In genomic region chrX:45850775-45851433, GRCh38 we compare ENCODE assay signal across 8 cellular contexts.
DNase-seq lines count a peak whose midpoint lies in the region; ATAC-seq, FAIRE-seq and TF ChIP-seq lines count a peak whose summit lies in the region.

No MANE protein-coding gene starts in this region.

- ATAC-seq in upper lobe of left lung (ENCODE audit: low FRiP score in 2 of 2) = peak; percentile 62 to 71
- ATAC-seq in GM21528 (IDR thresholded peaks at IDR 0.05; ENCODE audit: low FRiP score, unreplicated experiment) = no peak

- H3K79me2 ChIP-seq in H1 (ENCODE audit: control insufficient read depth in 1 of 2, insufficient read depth in 2 of 2, low read length in 2 of 2) = peaks cover 15 to 51% of the 10 kb centered on the region in 2 experiments

- intact Hi-C loops in activated CD4-positive, alpha-beta T cell treated with anti-CD3 and anti-CD28 coated beads, Interleukin-2, amount 10 ng/mL, durations not matched to agents 24 days and 14 days (cut with micrococcal nuclease) = loop anchor here (2.0 to 5.0 kb wide), 4 partner anchors 42 to 229 kb away; no protein-coding TSS in a partner anchor

- peaks cover under 1 to 2% of the 10 kb centered on the region in 2 experiments for H4K20me1 ChIP-seq in H1 (replicated peaks in 1 of 2; ENCODE audit: control insufficient read depth in 1 of 2, insufficient read depth in 2 of 2, low read length in 2 of 2)

- H4K8ac ChIP-seq in H1 (ENCODE audit: extremely low read depth, insufficient read depth, low read length) = peak overlapping the region; percentile 80; the same call in 1 of the 2 replicates

- H3K4ac ChIP-seq in H1 (replicated peaks; ENCODE audit: insufficient read length, low read depth, low read length) = no peak overlapping the region

- H3K9me3 Mint-ChIP-seq in activated CD4-positive, alpha-beta T cell treated with anti-CD3 and anti-CD28 coated beads, Interleukin-2, amount 10 ng/mL, durations not matched to agents 24 days and 14 days = no peaks in the 10 kb centered on the region

- H3K9ac ChIP-seq in H1 (replicated peaks in 1 of 4; ENCODE audit: extremely low read depth in 1 of 4, low read depth in 3 of 4, low read length in 3 of 4) (peak overlapping the region; percentile 62 to 93 (median 84)), mucosa of stomach (ENCODE audit: low read length) (peak overlapping the region; percentile 62)

- H2AFZ ChIP-seq in H1 (ENCODE audit: low read length) = no peak overlapping the region

- H3K9me3 ChIP-seq in H1 (ENCODE audit: insufficient read depth in 2 of 2, low read depth in 1 of 2, low read length in 1 of 2) (no peaks in the 10 kb centered on the region), mucosa of stomach (ENCODE audit: control insufficient read depth, low read length) (no peaks in the 10 kb centered on the region), upper lobe of left lung (peaks cover 0 to 3% (median 0%) of the 10 kb centered on the region in 4 donors)

- peak overlapping the region; percentile 90 for H2BK5ac ChIP-seq in H1 (ENCODE audit: low read depth, low read length)

- H3K27me3 Mint-ChIP-seq in activated CD4-positive, alpha-beta T cell treated with anti-CD3 and anti-CD28 coated beads, Interleukin-2, amount 10 ng/mL, durations not matched to agents 24 days and 14 days = no peaks in the 10 kb centered on the region

- H3K4me3 Mint-ChIP-seq in activated CD4-positive, alpha-beta T cell treated with anti-CD3 and anti-CD28 coated beads, Interleukin-2, amount 10 ng/mL, durations not matched to agents 24 days and 14 days = peak overlapping the region; percentile 100

- H3K4me3 ChIP-seq in H1 (ENCODE audit: extremely low read depth in 1 of 4, insufficient read depth in 2 of 4, low read depth in 3 of 4, low read length in 4 of 4) = peak overlapping the region; percentile 85 to 99 (median 96)
- H3K4me3 ChIP-seq in mucosa of stomach (ENCODE audit: low read length) = peak overlapping the region; percentile 25
- H3K4me3 ChIP-seq in upper lobe of left lung = peak overlapping the region; percentile 25 to 68 (median 60)

- peak; percentile 64 for DNase-seq in activated CD4-positive, alpha-beta T cell treated with anti-CD3 and anti-CD28 coated beads, Interleukin-2, amount 10 ng/mL, durations not matched to agents 24 days and 14 days
- DNase-seq in H1 (ENCODE audit: low read depth in 1 of 2, low spot score in 2 of 2) = peak in 1 of 2 experiments; percentile 48
- peak; percentile 28 to 71 for DNase-seq in upper lobe of left lung
- DNase-seq in mesenteric fat pad (ENCODE audit: low spot score) = no peak

- H3K27ac Mint-ChIP-seq in activated CD4-positive, alpha-beta T cell treated with anti-CD3 and anti-CD28 coated beads, Interleukin-2, amount 10 ng/mL, durations not matched to agents 24 days and 14 days = peak overlapping the region; percentile 98

- TF ChIP-seq POLR2A in H1 (IDR thresholded peaks at IDR 0.05; ENCODE audit: control extremely low read depth in 1 of 2, low read depth in 2 of 2, low read length in 2 of 2) (peak in 1 of 2 experiments; percentile 39; a peak in 1 of 3 replicates), upper lobe of left lung (IDR thresholded peaks at IDR 0.05) (no peak)

- no peak overlapping the region for H2BK15ac ChIP-seq in H1 (ENCODE audit: low read length)

- peak overlapping the region; percentile 82 for H3K56ac ChIP-seq in H1 (replicated peaks; ENCODE audit: insufficient read length, low read depth, low read length)

- no peak for TF ChIP-seq RAD21 in Ishikawa (IDR thresholded peaks at IDR 0.05; ENCODE audit: low read depth)
- TF ChIP-seq RAD21 in H1 (IDR thresholded peaks at IDR 0.05 in 1 of 2, conservative IDR thresholded peaks at IDR 0.05 in 1 of 2; ENCODE audit: low read depth in 2 of 2, low read length in 2 of 2) = no peak

- no peak for FAIRE-seq in H1 (lab: Jason Lieb, UNC)

- no peak overlapping the region for H2BK120ac ChIP-seq in H1 (replicated peaks; ENCODE audit: low read depth, low read length)

- H3K27me3 ChIP-seq in H1 (replicated peaks in 1 of 4; ENCODE audit: control insufficient read depth in 3 of 4, extremely low read depth in 1 of 4, insufficient read depth in 3 of 4, low read length in 3 of 4) (no peaks in the 10 kb centered on the region), mucosa of stomach (ENCODE audit: control insufficient read depth, insufficient read depth, low read length) (no peaks in the 10 kb centered on the region), upper lobe of left lung (peaks cover 0 to 15% (median 0%) of the 10 kb centered on the region in 4 donors)

- CTCF ChIA-PET in H1 (lab: Charles Lee; ENCODE audit: partially characterized antibody) = no interaction called here

- H2AK5ac ChIP-seq in H1 (ENCODE audit: low read depth, low read length) = no peak overlapping the region

- H2BK20ac ChIP-seq in H1 (ENCODE audit: low read length) = no peak overlapping the region

- peak overlapping the region; percentile 59 for H4K5ac ChIP-seq in H1 (ENCODE audit: insufficient read length, low read depth, low read length)

- 2% methylated on average over 19 of the region's 54 CpGs; no CpG with 5 or more reads in 1 of the 2 experiments for WGBS in H1 (ENCODE audit: extremely low coverage in 1 of 2, insufficient coverage in 1 of 2, insufficient read length in 1 of 2, insufficient replicate concordance in 2 of 2, low coverage in 1 of 2, low lambda C conversion rate in 2 of 2, missing lambda C conversion rate in 1 of 2), 2 experiments
- WGBS in upper lobe of left lung, 2 donors = 3 to 33% methylated on average over 7 to 45 of the region's 54 CpGs

- H3K4me1 ChIP-seq in H1 (replicated peaks in 1 of 4; ENCODE audit: control insufficient read depth in 3 of 4, insufficient read depth in 4 of 4, low read length in 3 of 4) (peaks cover 0 to 12% (median 1%) of the 10 kb centered on the region in 4 experiments; a peak in 4 of 7 replicates), mucosa of stomach (ENCODE audit: control insufficient read depth, insufficient read depth, low read length) (no peaks in the 10 kb centered on the region), upper lobe of left lung (peaks cover 0 to 19% (median 0%) of the 10 kb centered on the region in 4 donors)

- peaks cover 35% of the 10 kb centered on the region for H3K36me3 Mint-ChIP-seq in activated CD4-positive, alpha-beta T cell treated with anti-CD3 and anti-CD28 coated beads, Interleukin-2, amount 10 ng/mL, durations not matched to agents 24 days and 14 days (ENCODE audit: low read depth)

- peak overlapping the region; percentile 64 to 75 for H3K4me2 ChIP-seq in H1 (ENCODE audit: insufficient read depth in 1 of 2, low read depth in 2 of 2, low read length in 2 of 2)

- peaks cover 30% of the 10 kb centered on the region for H3K4me1 Mint-ChIP-seq in activated CD4-positive, alpha-beta T cell treated with anti-CD3 and anti-CD28 coated beads, Interleukin-2, amount 10 ng/mL, durations not matched to agents 24 days and 14 days

- H3K23me2 ChIP-seq in H1 (ENCODE audit: low read depth, low read length) = 0 out of 2 replicates have a peak, but pooled peaks cover 2% of the 10 kb centered on the region

- H3K14ac ChIP-seq in H1 (ENCODE audit: insufficient read length) = no peak overlapping the region

- H3K79me1 ChIP-seq in H1 (ENCODE audit: low read depth, low read length) = no peaks in the 10 kb centered on the region

- H4K91ac ChIP-seq in H1 (replicated peaks; ENCODE audit: insufficient read length, low read length) = peak overlapping the region; percentile 74

- POLR2A ChIA-PET in H1 (lab: Charles Lee; ENCODE audit: partially characterized antibody) = interaction anchor here (0.7 to 2.9 kb wide), 7 partner anchors 8 to 510 kb away, joined by 3 to 12 read pairs (median 5); no protein-coding TSS in a partner anchor

- H3K18ac ChIP-seq in H1 (ENCODE audit: extremely low read depth, low read length) = peak overlapping the region; percentile 62

- TF ChIP-seq CTCF in C4-2B (conservative IDR thresholded peaks at IDR 0.05) (no peak), H1 (IDR thresholded peaks at IDR 0.05; ENCODE audit: control extremely low read depth in 1 of 3, insufficient read depth in 1 of 3, low read depth in 1 of 3, low read length in 3 of 3) (no peak), upper lobe of left lung (IDR thresholded peaks at IDR 0.05) (peak in 1 of 6 experiments; percentile 11)

- TF ChIP-seq EP300 in Ishikawa (IDR thresholded peaks at IDR 0.05; ENCODE audit: borderline replicate concordance) (no peak), H1 (IDR thresholded peaks at IDR 0.05; ENCODE audit: borderline replicate concordance in 1 of 2, low read depth in 2 of 2, low read length in 2 of 2) (no peak), upper lobe of left lung (IDR thresholded peaks at IDR 0.05) (no peak)

- H3K36me3 ChIP-seq in H1 (ENCODE audit: control insufficient read depth in 2 of 4, insufficient read depth in 4 of 4, low read length in 3 of 4) = peaks cover 8 to 34% (median 16%) of the 10 kb centered on the region in 4 experiments
- H3K36me3 ChIP-seq in mucosa of stomach (ENCODE audit: control insufficient read depth, insufficient read depth, low read length) = no peaks in the 10 kb centered on the region
- no peaks in the 10 kb centered on the region for H3K36me3 ChIP-seq in upper lobe of left lung

- peak overlapping the region; percentile 93 for H3K27ac ChIP-seq in C4-2B
- H3K27ac ChIP-seq in H1 (ENCODE audit: low read depth, low read length) = peak overlapping the region; percentile 83
- H3K27ac ChIP-seq in upper lobe of left lung = peak overlapping the region in 3 of 4 donors; percentile 3 to 63 (median 49)

- no peak overlapping the region for H3K23ac ChIP-seq in H1 (ENCODE audit: insufficient read length)

- peak overlapping the region; percentile 75; the same call in 1 of the 2 replicates for H2BK12ac ChIP-seq in H1 (ENCODE audit: low read depth, low read length)

TF ChIP-seq in Ishikawa, 13 proteins besides CTCF, POLR2A, EP300 and RAD21 (continues in another document):
- TF ChIP-seq USF1 (IDR thresholded peaks at IDR 0.05) = no peak
- TF ChIP-seq ZBTB7A (IDR thresholded peaks at IDR 0.05; ENCODE audit: low read depth) = peak; percentile 68; the same call in 1 of the 2 replicates
- no peak for TF ChIP-seq NFIC (IDR thresholded peaks at IDR 0.05)

TF ChIP-seq in H1, 55 proteins besides CTCF, POLR2A, EP300 and RAD21:
- TF ChIP-seq TAF7 (optimal IDR thresholded peaks at IDR 0.05; ENCODE audit: borderline replicate concordance, low read depth, low read length) = peak; percentile 38
- TF ChIP-seq TAF1 (IDR thresholded peaks at IDR 0.05; ENCODE audit: low read depth, low read length) = 0 out of 2 replicates have a peak, but pooled peaks have one; percentile 8
- TF ChIP-seq KDM4A (IDR thresholded peaks at IDR 0.05; ENCODE audit: low read depth, low read length, severe bottlenecking) = peak; percentile 20
- TF ChIP-seq CREB1 (IDR thresholded peaks at IDR 0.05) = no peak
- no peak for TF ChIP-seq PHF8 (conservative IDR thresholded peaks at IDR 0.05; ENCODE audit: low read depth, low read length)
- TF ChIP-seq MAX (IDR thresholded peaks at IDR 0.05) = 0 out of 2 replicates have a peak, but pooled peaks have one; percentile 21
- no peak for TF ChIP-seq EZH2 (IDR thresholded peaks at IDR 0.05; ENCODE audit: low read depth, low read length, severe bottlenecking)
- TF ChIP-seq BRCA1 (IDR thresholded peaks at IDR 0.05; ENCODE audit: low read depth, low read length) = no peak

Comparison
In these comparisons a context has a peak if more than half of its experiments do, and no peak if none do; other contexts are left out.
1. H3K4me3 ChIP-seq: peak in every context shown above with its lines; median percentile 96 in H1; 60 in upper lobe of left lung; 25 in mucosa of stomach.